16 cellular contexts compared by ENCODE assay signal in genomic region chr16:4601317-4602186, GRCh38. TPM values are rescaled to one million over a fixed set of nuclear protein-coding genes. Genes with fewer than 3 reads are reported as not detected.
DNase-seq lines count a peak whose midpoint lies in the region; ATAC-seq, FAIRE-seq and TF ChIP-seq lines count a peak whose summit lies in the region.
"Had no signal": no experiment of that assay in that cellular context is flagged by ENCODE, and none has a peak within 500 bp of the region (broad histone marks: within the 10 kb centered on the region; RNA-seq: fewer than 3 reads in every experiment).

No MANE protein-coding gene starts in this region.

- H3K36me3 Mint-ChIP-seq in astrocyte (ENCODE audit: low read depth, unreplicated experiment) = no peaks in the 10 kb centered on the region
- no peaks in the 10 kb centered on the region for H3K36me3 Mint-ChIP-seq in CD4-positive, alpha-beta T cell (ENCODE audit: low read depth)
- H3K36me3 Mint-ChIP-seq: natural killer cell had no signal

- 28% methylated on average over 21 of the region's 21 CpGs for WGBS in HepG2 (ENCODE audit: low lambda C conversion rate)
- WGBS in right lobe of liver (ENCODE audit: insufficient coverage, low coverage, low lambda C conversion rate, missing lambda C conversion rate) = 45% methylated on average over 11 of the region's 21 CpGs
- WGBS in aorta, 2 donors = 22 to 25% methylated on average over 21 of the region's 21 CpGs

- H3K4me3 Mint-ChIP-seq in astrocyte (ENCODE audit: unreplicated experiment) = peak overlapping the region; percentile 34
- no peak overlapping the region for H3K4me3 Mint-ChIP-seq in CD4-positive, alpha-beta T cell
- H3K4me3 Mint-ChIP-seq: natural killer cell had no signal

- H3K27me3 ChIP-seq in HepG2 (ENCODE audit: control insufficient read depth in 1 of 2, insufficient read depth in 2 of 2, low read length in 2 of 2) (peaks cover 4 to 63% of the 10 kb centered on the region in 2 experiments; a peak in 4 of 5 replicates), right lobe of liver (no peaks in the 10 kb centered on the region), astrocyte (ENCODE audit: insufficient read depth, low read length) (peaks cover 7% of the 10 kb centered on the region), keratinocyte (ENCODE audit: control insufficient read depth, extremely low read depth, insufficient read depth, low read length) (peaks cover 14% of the 10 kb centered on the region), aorta (ENCODE audit: control insufficient read depth in 1 of 2, insufficient read depth in 2 of 2, low read length in 1 of 2) (no peaks in the 10 kb centered on the region)
- no peaks in the 10 kb centered on the region for H3K27me3 ChIP-seq in CD4-positive, alpha-beta T cell (ENCODE audit: control insufficient read depth, insufficient read depth, low read length)

- H3K27me3 Mint-ChIP-seq in astrocyte (ENCODE audit: low read depth, unreplicated experiment) = peaks cover 14% of the 10 kb centered on the region
- H3K27me3 Mint-ChIP-seq in CD4-positive, alpha-beta T cell = no peaks in the 10 kb centered on the region

- no peak overlapping the region for H3K27ac Mint-ChIP-seq in astrocyte (ENCODE audit: unreplicated experiment)
- H3K27ac Mint-ChIP-seq in CD4-positive, alpha-beta T cell = no peak overlapping the region
- H3K27ac Mint-ChIP-seq: natural killer cell had no signal

- POLR2A ChIA-PET in HepG2 (lab: Yijun Ruan, JAX) = no interaction called here
- POLR2A ChIA-PET in CD4-positive, alpha-beta T cell (lab: Charles Lee) = no interaction called here

- no peak overlapping the region for H2AFZ ChIP-seq in HepG2 (ENCODE audit: low read length)
- peak overlapping the region; percentile 26 for H2AFZ ChIP-seq in astrocyte (ENCODE audit: low read depth, low read length)
- H2AFZ ChIP-seq in keratinocyte (ENCODE audit: control insufficient read depth, low read length) = peak overlapping the region; percentile 58

- in situ Hi-C loops in HepG2 (cut with HindIII; ENCODE audit: extremely low pct_ligation_motif_present, low pct_unique_long_range_greater_than_20kb) = no loop called here

- H3K9ac ChIP-seq in HepG2 (ENCODE audit: insufficient read depth, low read depth, low read length) (no peak overlapping the region), astrocyte (ENCODE audit: low read length) (no peak overlapping the region), keratinocyte (ENCODE audit: control insufficient read depth, extremely low read depth, insufficient read depth, low read length) (no peak overlapping the region)

- no peak for ATAC-seq in HepG2
- ATAC-seq in right lobe of liver = no peak
- peak; percentile 51 for ATAC-seq in aorta (ENCODE audit: low FRiP score)
- no peak for ATAC-seq in CD4-positive, alpha-beta T cell (ENCODE audit: poor library complexity)
- ATAC-seq: natural killer cell had no signal

- TF ChIP-seq POLR2A in HepG2 (IDR thresholded peaks at IDR 0.05; ENCODE audit: insufficient read depth in 1 of 2, low read depth in 2 of 2, low read length in 2 of 2) (no peak), right lobe of liver (IDR thresholded peaks at IDR 0.05) (no peak)

- H3K4me3 ChIP-seq in HepG2 (replicated peaks in 1 of 3; ENCODE audit: insufficient read depth in 1 of 3, low read depth in 2 of 3, low read length in 3 of 3) = no peak overlapping the region
- no peak overlapping the region for H3K4me3 ChIP-seq in right lobe of liver
- H3K4me3 ChIP-seq in astrocyte (ENCODE audit: insufficient read depth, low read depth, low read length) = no peak overlapping the region
- no peak overlapping the region for H3K4me3 ChIP-seq in keratinocyte (ENCODE audit: control insufficient read depth in 2 of 3, extremely low read depth in 1 of 3, insufficient read depth in 2 of 3, low read depth in 1 of 3, low read length in 3 of 3)
- H3K4me3 ChIP-seq in aorta (ENCODE audit: low read length in 2 of 2) = no peak overlapping the region

- no TSS peak for BruUV-seq in HepG2 (replicated peaks; lab: Mats Ljungman, UMichigan)

- no peak overlapping the region; the same call in 1 of the 2 replicates for H3K4me2 ChIP-seq in HepG2 (ENCODE audit: low read depth, low read length)
- H3K4me2 ChIP-seq in astrocyte (ENCODE audit: low read length) = peak overlapping the region; percentile 33
- H3K4me2 ChIP-seq in keratinocyte (ENCODE audit: control insufficient read depth, extremely low read depth, insufficient read depth, low read depth, low read length) = peak overlapping the region; percentile 54

- no peaks in the 10 kb centered on the region for H3K9me3 Mint-ChIP-seq in astrocyte (ENCODE audit: unreplicated experiment)
- H3K9me3 Mint-ChIP-seq in CD4-positive, alpha-beta T cell = no peaks in the 10 kb centered on the region
- H3K9me3 Mint-ChIP-seq: natural killer cell had no signal

- H3K4me1 ChIP-seq in HepG2 (ENCODE audit: insufficient read depth, low read length) = peaks cover 33% of the 10 kb centered on the region
- peaks cover 0 to 7% (median 0%) of the 10 kb centered on the region in 4 donors for H3K4me1 ChIP-seq in right lobe of liver
- no peaks in the 10 kb centered on the region for H3K4me1 ChIP-seq in astrocyte (ENCODE audit: insufficient read depth, low read length)
- peaks cover 14% of the 10 kb centered on the region for H3K4me1 ChIP-seq in keratinocyte (ENCODE audit: control insufficient read depth, extremely low read depth, insufficient read depth, low read length)
- no peaks in the 10 kb centered on the region for H3K4me1 ChIP-seq in aorta (ENCODE audit: control insufficient read depth in 1 of 2, insufficient read depth in 2 of 2, low read length in 2 of 2)

- dilution Hi-C loops in keratinocyte (cut with MboI; ENCODE audit: extremely low pct_ligation_motif_present, low sequenced_read_pairs) = no loop called here

- H3K4me1 Mint-ChIP-seq in astrocyte (ENCODE audit: low read depth, unreplicated experiment) = no peaks in the 10 kb centered on the region
- no peaks in the 10 kb centered on the region for H3K4me1 Mint-ChIP-seq in CD4-positive, alpha-beta T cell (ENCODE audit: low read depth)
- H3K4me1 Mint-ChIP-seq: natural killer cell had no signal

- CTCF ChIA-PET in HepG2 (lab: Yijun Ruan, JAX; ENCODE audit: low intra/inter-chr PET ratio, low total read pairs) = no interaction called here
- CTCF ChIA-PET in CD4-positive, alpha-beta T cell (lab: Charles Lee) = no interaction called here

- H3K9me3 ChIP-seq in HepG2 (ENCODE audit: low read length) (no peaks in the 10 kb centered on the region), right lobe of liver (no peaks in the 10 kb centered on the region), astrocyte (ENCODE audit: insufficient read depth, low read depth, low read length) (no peaks in the 10 kb centered on the region), keratinocyte (ENCODE audit: control insufficient read depth, low read depth, low read length) (no peaks in the 10 kb centered on the region), aorta (ENCODE audit: control insufficient read depth, low read length) (no peaks in the 10 kb centered on the region)
- no peaks in the 10 kb centered on the region for H3K9me3 ChIP-seq in CD4-positive, alpha-beta T cell (ENCODE audit: control insufficient read depth, low read length)

- no peak for TF ChIP-seq EP300 in HepG2 (IDR thresholded peaks at IDR 0.05; ENCODE audit: low read depth in 2 of 2, low read length in 2 of 2)
- TF ChIP-seq EP300 in HepG2 (CRISPR knock-in tag; IDR thresholded peaks at IDR 0.05; ENCODE audit: borderline replicate concordance) = no peak

- H3K36me3 ChIP-seq in HepG2 (replicated peaks in 1 of 2; ENCODE audit: control insufficient read depth in 1 of 2, insufficient read depth in 2 of 2, low read length in 2 of 2) (no peaks in the 10 kb centered on the region), right lobe of liver (no peaks in the 10 kb centered on the region), astrocyte (ENCODE audit: insufficient read depth, low read length) (no peaks in the 10 kb centered on the region), keratinocyte (ENCODE audit: control insufficient read depth in 2 of 2, extremely low read depth in 1 of 2, insufficient read depth in 2 of 2, low read length in 2 of 2) (no peaks in the 10 kb centered on the region), aorta (ENCODE audit: control insufficient read depth in 1 of 2, insufficient read depth in 2 of 2, low read length in 1 of 2) (no peaks in the 10 kb centered on the region)

- TF ChIP-seq RAD21 in HepG2 (CRISPR knock-in tag; IDR thresholded peaks at IDR 0.05) = no peak

- TF ChIP-seq CTCF in HepG2 (CRISPR knock-in tag; IDR thresholded peaks at IDR 0.05) (no peak), right lobe of liver (IDR thresholded peaks at IDR 0.05) (no peak), astrocyte (IDR thresholded peaks at IDR 0.05; ENCODE audit: insufficient read depth, low read depth, low read length) (no peak), keratinocyte (optimal IDR thresholded peaks at IDR 0.05 in 1 of 3, IDR thresholded peaks at IDR 0.05 in 1 of 3, conservative IDR thresholded peaks at IDR 0.05 in 1 of 3; ENCODE audit: extremely low read depth in 1 of 3, insufficient read depth in 2 of 3, low read length in 3 of 3) (no peak)
- TF ChIP-seq CTCF in CD4-positive, alpha-beta T cell (IDR thresholded peaks at IDR 0.05) = no peak

- FAIRE-seq in HepG2 (lab: Jason Lieb, UNC) (no peak), astrocyte (lab: Jason Lieb, UNC) (no peak), keratinocyte (lab: Jason Lieb, UNC) (no peak)
- FAIRE-seq: H54 had no signal

- no peaks in the 10 kb centered on the region for H3K79me2 ChIP-seq in HepG2 (ENCODE audit: insufficient read depth, low read length)
- no peaks in the 10 kb centered on the region for H3K79me2 ChIP-seq in astrocyte (ENCODE audit: insufficient read depth, low read length)
- H3K79me2 ChIP-seq in keratinocyte (ENCODE audit: control insufficient read depth, insufficient read depth, low read length) = no peaks in the 10 kb centered on the region

- intact Hi-C loops in HepG2 (cut with micrococcal nuclease; ENCODE audit: unreplicated experiment) = no loop called here
- intact Hi-C loops in right lobe of liver (cut with DNase I) = no loop called here
- intact Hi-C loops in aorta (cut with DNase I) = no loop called here
- intact Hi-C loops in CD4-positive, alpha-beta T cell (cut with DNase I, micrococcal nuclease) = no loop called here

- H3K9me1 ChIP-seq in keratinocyte (ENCODE audit: control insufficient read depth, extremely low read depth, insufficient read depth, low read length) = no peaks in the 10 kb centered on the region

- DNase-seq in HepG2 (ENCODE audit: low spot score) (no peak), right lobe of liver (no peak), astrocyte (ENCODE audit: low read depth) (no peak), keratinocyte (ENCODE audit: low read depth, low spot score) (no peak), aorta (no peak), HK-2 (ENCODE audit: unreplicated experiment) (no peak), DMS153 treated with DMSO at 0.1 percent for 48 hours (lab: John Stamatoyannopoulos, UW; ENCODE audit: unreplicated experiment) (no peak)
- DNase-seq in CD4-positive, alpha-beta T cell = no peak
- DNase-seq: activated effector memory CD4-positive, alpha-beta T cell treated with anti-CD3 and anti-CD28 coated beads, Interleukin-2, amount 50 U/mL, for 16 hours; EL; kidney glomerular epithelial cell; natural killer cell; NCI-H1694; T-helper 2 cell had no signal

- no peak overlapping the region for H3K27ac ChIP-seq in HepG2 (ENCODE audit: extremely low read length, insufficient read depth, low read length)
- H3K27ac ChIP-seq in right lobe of liver = no peak overlapping the region
- no peak overlapping the region for H3K27ac ChIP-seq in astrocyte (ENCODE audit: low read depth, low read length)
- no peak overlapping the region for H3K27ac ChIP-seq in keratinocyte (ENCODE audit: control insufficient read depth, insufficient read depth, low read length)
- no peak overlapping the region for H3K27ac ChIP-seq in aorta (ENCODE audit: low read depth in 1 of 2, low read length in 2 of 2)
- no peak overlapping the region for H3K27ac ChIP-seq in CD4-positive, alpha-beta T cell (ENCODE audit: low read depth, low read length)

- H4K20me1 ChIP-seq in HepG2 (ENCODE audit: insufficient read depth, low read length) = no peaks in the 10 kb centered on the region
- H4K20me1 ChIP-seq in astrocyte (ENCODE audit: insufficient read depth, low read length) = peaks cover 4% of the 10 kb centered on the region
- H4K20me1 ChIP-seq in keratinocyte (ENCODE audit: control insufficient read depth, extremely low read depth, insufficient read depth, low read length) = no peaks in the 10 kb centered on the region

RNA-seq across cellular contexts. Expression of gene UBALD1, which starts 13.1 kb away (rescaled TPM):
- 3.3 and 6.8 TPM in 2 replicates for total RNA-seq in HepG2 (2016; rRNA removed; fragmentation: Illumina TruSeq; extraction: Trizol)
- 4.8 and 5.6 TPM in 2 replicates for total RNA-seq in HepG2 (2016; cell fraction: cytosol; rRNA removed; fragmentation: Illumina TruSeq; extraction: Trizol; ENCODE audit: low read depth)
- 3.5 and 7.2 TPM in 2 replicates for total RNA-seq in HepG2 (2016; cell fraction: insoluble cytoplasmic fraction; rRNA removed; fragmentation: Illumina TruSeq; extraction: Trizol)
- 8.2 and 9.8 TPM in 2 replicates for total RNA-seq in HepG2 (2016; cell fraction: membrane; rRNA removed; fragmentation: Illumina TruSeq; extraction: Trizol)
- total RNA-seq in HepG2 (2016; cell fraction: nucleus; rRNA removed; fragmentation: Illumina TruSeq; extraction: Trizol) = 5.1 and 5.7 TPM in 2 replicates
- polyA plus RNA-seq in HepG2 (2011; rRNA removed) = 12.3 and 16.6 TPM in 2 replicates
- 4.3 and 9.4 TPM in 2 replicates for polyA plus RNA-seq in HepG2 (2011; cell fraction: cytosol; rRNA removed)
- polyA plus RNA-seq in HepG2 (2011; cell fraction: nucleus; rRNA removed) = 78.3 and 112 TPM in 2 replicates
- 16.2 and 21.4 TPM in 2 replicates for polyA plus RNA-seq in HepG2 (2012)
- 15.8 and 19.4 TPM in 2 replicates for polyA plus RNA-seq in HepG2 (2016; cell fraction: cytosol; fragmentation: Illumina TruSeq; extraction: Trizol; ENCODE audit: low read depth)
- polyA plus RNA-seq in HepG2 (2016; cell fraction: insoluble cytoplasmic fraction; fragmentation: Illumina TruSeq; extraction: Trizol; ENCODE audit: low read depth) = 11.4 and 12.9 TPM in 2 replicates
- polyA plus RNA-seq in HepG2 (2016; cell fraction: membrane; fragmentation: Illumina TruSeq; extraction: Trizol; ENCODE audit: low read depth) = 21.1 and 23.4 TPM in 2 replicates
- polyA plus RNA-seq in HepG2 (2016; cell fraction: nucleus; fragmentation: Illumina TruSeq; extraction: Trizol; ENCODE audit: insufficient read depth, low read depth) = 30.5 and 32.7 TPM in 2 replicates
- polyA minus RNA-seq in HepG2 (2011; rRNA and poly(A)+ RNA removed; ENCODE audit: low replicate concordance) = 9.9 and 17.0 TPM in 2 replicates
- polyA minus RNA-seq in HepG2 (2011; cell fraction: cytosol; rRNA and poly(A)+ RNA removed) = 8.7 and 11.7 TPM in 2 replicates
- 23.5 and 25.2 TPM in 2 replicates for polyA minus RNA-seq in HepG2 (2011; cell fraction: nucleus; rRNA and poly(A)+ RNA removed)
- 10 to 100 TPM in 4 of 6 experiments, 1 to 10 TPM in 2; 6.4 to 29.5 (median 17.2) TPM for total RNA-seq in right lobe of liver
- 49.8 and 53.0 TPM in 2 replicates for total RNA-seq in astrocyte
- 3.6 to 7.7 TPM (median 4.0 TPM) in 3 replicates for polyA plus RNA-seq in keratinocyte
- 7.3 TPM for polyA plus RNA-seq in keratinocyte (2011; ENCODE audit: low read depth)
- 3.2 and 11.7 TPM in 2 replicates for polyA plus RNA-seq in keratinocyte (2011; cell fraction: cytosol; rRNA removed)
- polyA plus RNA-seq in keratinocyte (2011; cell fraction: nucleus; rRNA removed) = 9.2 and 14.3 TPM in 2 replicates
- 15.0 and 23.1 TPM in 2 replicates for polyA plus RNA-seq in keratinocyte (2012; ENCODE audit: low replicate concordance)
- 1.2 to 5.2 TPM (median 2.2 TPM) in 3 replicates for polyA minus RNA-seq in keratinocyte
- polyA minus RNA-seq in keratinocyte (2011; cell fraction: cytosol; rRNA and poly(A)+ RNA removed) = 25.3 TPM
- 7.0 and 9.4 TPM in 2 replicates for polyA minus RNA-seq in keratinocyte (2011; cell fraction: nucleus; rRNA and poly(A)+ RNA removed)
- 10 to 100 TPM; 20.4 to 21.2 TPM for total RNA-seq in aorta
- 10 to 100 TPM; 11.1 to 32.3 TPM for polyA plus RNA-seq in aorta
- 10 to 100 TPM; 17.5 to 19.3 TPM for total RNA-seq in CD4-positive, alpha-beta T cell

RNA-seq across cellular contexts. Expression of gene MGRN1, which starts 23.1 kb away (rescaled TPM):
- total RNA-seq in HepG2 (2016; rRNA removed; fragmentation: Illumina TruSeq; extraction: Trizol) (11.9 and 14.8 TPM in 2 replicates), right lobe of liver (10 to 100 TPM; 42.5 to 67.3 (median 49.5) TPM), astrocyte (89.0 and 91.5 TPM in 2 replicates), aorta (10 to 100 TPM; 64.3 to 77.7 TPM)
- total RNA-seq in HepG2 (2016; cell fraction: cytosol; rRNA removed; fragmentation: Illumina TruSeq; extraction: Trizol; ENCODE audit: low read depth) = 6.7 and 12.0 TPM in 2 replicates
- 13.0 and 13.6 TPM in 2 replicates for total RNA-seq in HepG2 (2016; cell fraction: insoluble cytoplasmic fraction; rRNA removed; fragmentation: Illumina TruSeq; extraction: Trizol)
- total RNA-seq in HepG2 (2016; cell fraction: membrane; rRNA removed; fragmentation: Illumina TruSeq; extraction: Trizol) = 14.0 and 16.7 TPM in 2 replicates
- total RNA-seq in HepG2 (2016; cell fraction: nucleus; rRNA removed; fragmentation: Illumina TruSeq; extraction: Trizol) = 17.0 and 22.2 TPM in 2 replicates
- polyA plus RNA-seq in HepG2 (2011; rRNA removed) (11.6 and 12.6 TPM in 2 replicates), keratinocyte (1.9 to 6.7 TPM (median 2.6 TPM) in 3 replicates), aorta (10 to 100 TPM; 15.4 to 21.5 TPM)
- polyA plus RNA-seq in HepG2 (2011; cell fraction: cytosol; rRNA removed) = 4.9 and 6.2 TPM in 2 replicates
- 87.1 and 98.5 TPM in 2 replicates for polyA plus RNA-seq in HepG2 (2011; cell fraction: nucleus; rRNA removed)
- 31.8 and 31.9 TPM in 2 replicates for polyA plus RNA-seq in HepG2 (2012)
- polyA plus RNA-seq in HepG2 (2016; cell fraction: cytosol; fragmentation: Illumina TruSeq; extraction: Trizol; ENCODE audit: low read depth) = 3.9 and 4.3 TPM in 2 replicates
- 22.5 and 31.3 TPM in 2 replicates for polyA plus RNA-seq in HepG2 (2016; cell fraction: insoluble cytoplasmic fraction; fragmentation: Illumina TruSeq; extraction: Trizol; ENCODE audit: low read depth)
- polyA plus RNA-seq in HepG2 (2016; cell fraction: membrane; fragmentation: Illumina TruSeq; extraction: Trizol; ENCODE audit: low read depth) = 11.4 and 11.5 TPM in 2 replicates
- 54.4 and 55.4 TPM in 2 replicates for polyA plus RNA-seq in HepG2 (2016; cell fraction: nucleus; fragmentation: Illumina TruSeq; extraction: Trizol; ENCODE audit: insufficient read depth, low read depth)
- polyA minus RNA-seq in HepG2 (2011; rRNA and poly(A)+ RNA removed; ENCODE audit: low replicate concordance) = 12.5 and 23.7 TPM in 2 replicates
- 16.2 and 19.1 TPM in 2 replicates for polyA minus RNA-seq in HepG2 (2011; cell fraction: cytosol; rRNA and poly(A)+ RNA removed)
- polyA minus RNA-seq in HepG2 (2011; cell fraction: nucleus; rRNA and poly(A)+ RNA removed) = 26.4 and 28.5 TPM in 2 replicates
- 30.6 TPM for polyA plus RNA-seq in keratinocyte (2011; ENCODE audit: low read depth)
- polyA plus RNA-seq in keratinocyte (2011; cell fraction: cytosol; rRNA removed) = 4.1 and 10.4 TPM in 2 replicates
- polyA plus RNA-seq in keratinocyte (2011; cell fraction: nucleus; rRNA removed) = 17.0 and 23.2 TPM in 2 replicates
- polyA plus RNA-seq in keratinocyte (2012; ENCODE audit: low replicate concordance) = 14.5 and 21.2 TPM in 2 replicates
- 6.8 to 35.3 TPM (median 10.5 TPM) in 3 replicates for polyA minus RNA-seq in keratinocyte
- polyA minus RNA-seq in keratinocyte (2011; cell fraction: cytosol; rRNA and poly(A)+ RNA removed) = 25.5 TPM
- polyA minus RNA-seq in keratinocyte (2011; cell fraction: nucleus; rRNA and poly(A)+ RNA removed) = 14.0 and 15.9 TPM in 2 replicates
- total RNA-seq in CD4-positive, alpha-beta T cell = 10 to 100 TPM; 45.9 to 48.6 TPM

RNA-seq across cellular contexts. Expression of gene C16orf96, which starts 45.4 kb away (rescaled TPM):
- total RNA-seq in HepG2 (2016; rRNA removed; fragmentation: Illumina TruSeq; extraction: Trizol) (not detected in 2 replicates), right lobe of liver (under 1 TPM in 5 of 6 experiments, not detected in 1; 0.06 to 0.24 (median 0.16) TPM), astrocyte (0.20 and 0.38 TPM in 2 replicates), aorta (under 1 TPM; 0.13 to 0.24 TPM)
- not detected in 2 replicates for total RNA-seq in HepG2 (2016; cell fraction: cytosol; rRNA removed; fragmentation: Illumina TruSeq; extraction: Trizol; ENCODE audit: low read depth)
- 0.02 TPM in 1 of 2 replicates, not detected in the other for total RNA-seq in HepG2 (2016; cell fraction: insoluble cytoplasmic fraction; rRNA removed; fragmentation: Illumina TruSeq; extraction: Trizol)
- total RNA-seq in HepG2 (2016; cell fraction: membrane; rRNA removed; fragmentation: Illumina TruSeq; extraction: Trizol) = 0.06 TPM in 1 of 2 replicates, not detected in the other
- not detected in 2 replicates for total RNA-seq in HepG2 (2016; cell fraction: nucleus; rRNA removed; fragmentation: Illumina TruSeq; extraction: Trizol)
- polyA plus RNA-seq in HepG2 (2011; rRNA removed) (0.03 TPM in 2 replicates), keratinocyte (not detected in 3 replicates), aorta (not detected)
- 0.01 and 0.03 TPM in 2 replicates for polyA plus RNA-seq in HepG2 (2011; cell fraction: cytosol; rRNA removed)
- 0.09 and 0.10 TPM in 2 replicates for polyA plus RNA-seq in HepG2 (2011; cell fraction: nucleus; rRNA removed)
- polyA plus RNA-seq in HepG2 (2012) = 0.07 and 0.08 TPM in 2 replicates
- polyA plus RNA-seq in HepG2 (2016; cell fraction: cytosol; fragmentation: Illumina TruSeq; extraction: Trizol; ENCODE audit: low read depth) = not detected in 2 replicates
- polyA plus RNA-seq in HepG2 (2016; cell fraction: insoluble cytoplasmic fraction; fragmentation: Illumina TruSeq; extraction: Trizol; ENCODE audit: low read depth) = not detected in 2 replicates
- polyA plus RNA-seq in HepG2 (2016; cell fraction: membrane; fragmentation: Illumina TruSeq; extraction: Trizol; ENCODE audit: low read depth) = not detected in 2 replicates
- 0.15 TPM in 1 of 2 replicates, not detected in the other for polyA plus RNA-seq in HepG2 (2016; cell fraction: nucleus; fragmentation: Illumina TruSeq; extraction: Trizol; ENCODE audit: insufficient read depth, low read depth)
- polyA minus RNA-seq in HepG2 (2011; rRNA and poly(A)+ RNA removed; ENCODE audit: low replicate concordance) = 0.24 TPM in 1 of 2 replicates, not detected in the other
- polyA minus RNA-seq in HepG2 (2011; cell fraction: cytosol; rRNA and poly(A)+ RNA removed) = not detected in 2 replicates
- not detected in 2 replicates for polyA minus RNA-seq in HepG2 (2011; cell fraction: nucleus; rRNA and poly(A)+ RNA removed)
- 0.06 TPM for polyA plus RNA-seq in keratinocyte (2011; ENCODE audit: low read depth)
- polyA plus RNA-seq in keratinocyte (2011; cell fraction: cytosol; rRNA removed) = not detected in 2 replicates
- polyA plus RNA-seq in keratinocyte (2011; cell fraction: nucleus; rRNA removed) = 0.07 TPM in 1 of 2 replicates, not detected in the other
- polyA plus RNA-seq in keratinocyte (2012; ENCODE audit: low replicate concordance) = 0.04 TPM in 1 of 2 replicates, not detected in the other
- not detected in 3 replicates for polyA minus RNA-seq in keratinocyte
- polyA minus RNA-seq in keratinocyte (2011; cell fraction: cytosol; rRNA and poly(A)+ RNA removed) = not detected
- not detected in 2 replicates for polyA minus RNA-seq in keratinocyte (2011; cell fraction: nucleus; rRNA and poly(A)+ RNA removed)
- under 1 TPM; 0.27 to 0.42 TPM for total RNA-seq in CD4-positive, alpha-beta T cell
- total RNA-seq: fibroblast of villous mesenchyme had no signal
